7 cellular contexts compared by ENCODE assay signal in the genomic region with DNA sequence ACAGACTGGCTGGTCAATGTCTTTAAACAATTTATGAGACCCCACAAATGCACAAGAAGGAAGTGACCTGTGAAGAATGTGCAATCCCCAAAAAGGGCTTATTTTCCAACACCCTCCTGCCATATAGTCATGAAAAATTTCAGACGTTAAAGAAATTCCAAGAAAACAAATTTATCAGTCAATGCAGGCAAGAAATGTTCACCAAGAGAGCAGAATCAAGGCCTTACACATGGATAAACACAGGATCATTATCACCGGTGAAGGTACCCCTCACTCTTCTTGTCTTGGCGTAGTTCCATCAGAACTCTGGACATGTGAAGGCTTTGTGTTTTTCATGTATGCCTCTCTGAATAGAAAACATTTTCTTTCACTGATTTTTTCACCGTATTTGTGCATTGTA.
"Had no signal": no experiment of that assay in that cellular context is flagged by ENCODE, and none has a peak within 500 bp of the region (broad histone marks: within the 10 kb centered on the region; RNA-seq: fewer than 3 reads in every experiment).

No MANE protein-coding gene starts in this region.

- H3K27ac ChIP-seq: GM23248, HL-60 had no signal

- H3K9ac ChIP-seq: GM23248 had no signal

- DNase-seq: GM23248, H7, HFFc6 had no signal

- H3K9me3 ChIP-seq: HAP-1 had no signal

- FAIRE-seq: HepG2 had no signal

- H3K4me1 ChIP-seq: HAP-1 had no signal

- H3K36me3 ChIP-seq: HAP-1 had no signal

- ATAC-seq: HCT116, HepG2 had no signal

- H3K4me3 ChIP-seq: GM23248, HAP-1 had no signal

- H2AFZ ChIP-seq: GM23248 had no signal
